In genomic region chr18:45588284-45588683, GRCh38 we compare ENCODE assay signal across 15 cellular contexts. TPM values are rescaled to one million over a fixed set of nuclear protein-coding genes. Genes with fewer than 3 reads are reported as not detected.
DNase-seq lines count a peak whose midpoint lies in the region; ATAC-seq and TF ChIP-seq lines count a peak whose summit lies in the region.
"Had no signal": no experiment of that assay in that cellular context is flagged by ENCODE, and none has a peak within 500 bp of the region (broad histone marks: within the 10 kb centered on the region; RNA-seq: fewer than 3 reads in every experiment).

No MANE protein-coding gene starts in this region.

- H3K4me3 ChIP-seq in choroid plexus epithelial cell (ENCODE audit: low read depth, low read length): no peak overlapping the region
- no peak overlapping the region for H3K4me3 ChIP-seq in lower lobe of right lung
- no peak overlapping the region for H3K4me3 ChIP-seq in tibial nerve
- H3K4me3 ChIP-seq: adrenal gland had no signal

- WGBS in tibial nerve, 2 donors: 29 to 31% methylated on average over 3 of the region's 3 CpGs

- TF ChIP-seq CTCF in choroid plexus epithelial cell (conservative IDR thresholded peaks at IDR 0.05; ENCODE audit: low read depth, low read length) (no peak), lower lobe of right lung (IDR thresholded peaks at IDR 0.05) (no peak), tibial nerve (IDR thresholded peaks at IDR 0.05) (no peak)

- DNase-seq in H4 (ENCODE audit: low spot score) (peak; percentile 73), choroid plexus epithelial cell (ENCODE audit: low read depth) (peak; percentile 41), lower lobe of right lung (no peak), tibial nerve (ENCODE audit: low spot score in 2 of 2) (no peak), NCI-H226 (no peak), putamen (ENCODE audit: low spot score) (no peak)
- DNase-seq in stimulated activated CD4-positive, alpha-beta T cell treated with anti-CD3 and anti-CD28 coated beads, Interleukin-12 subunit alpha, Interleukin-12 subunit beta, amount 100 ng/mL, for 4 hours: no peak
- DNase-seq: activated CD8-positive, alpha-beta memory T cell treated with anti-CD3 and anti-CD28 coated beads, Interleukin-2, amount 50 U/mL, for 4 hours; adrenal gland; COR-L47; effector memory CD4-positive, alpha-beta T cell; stimulated activated CD8-positive, alpha-beta memory T cell treated with anti-CD3 and anti-CD28 coated beads, Interleukin-4, amount 100 ng/mL, for 48 hours had no signal

- TF ChIP-seq POLR2A in tibial nerve (IDR thresholded peaks at IDR 0.05): no peak

- H3K9me3 ChIP-seq in lower lobe of right lung (no peaks in the 10 kb centered on the region), tibial nerve (no peaks in the 10 kb centered on the region)
- H3K9me3 ChIP-seq: adrenal gland had no signal

- no peaks in the 10 kb centered on the region for H3K27me3 ChIP-seq in lower lobe of right lung (ENCODE audit: low read depth)
- H3K27me3 ChIP-seq in tibial nerve: no peaks in the 10 kb centered on the region
- H3K27me3 ChIP-seq: adrenal gland had no signal

- H3K27ac ChIP-seq in lower lobe of right lung (peak overlapping the region; percentile 36), tibial nerve (peak overlapping the region in 3 of 4 donors; percentile 16 to 79 (median 78))

- H3K36me3 ChIP-seq in lower lobe of right lung (no peaks in the 10 kb centered on the region), tibial nerve (no peaks in the 10 kb centered on the region)
- H3K36me3 ChIP-seq: adrenal gland had no signal

- no peak for ATAC-seq in lower lobe of right lung
- no peak for ATAC-seq in HG03280 (IDR thresholded peaks at IDR 0.05; ENCODE audit: unreplicated experiment)

- intact Hi-C loops in lower lobe of right lung (cut with DNase I): no loop called here

- TF ChIP-seq EP300 in tibial nerve (IDR thresholded peaks at IDR 0.05): no peak

- H3K4me1 ChIP-seq in lower lobe of right lung (no peaks in the 10 kb centered on the region), tibial nerve (peaks cover 0 to 33% (median 11%) of the 10 kb centered on the region in 4 donors)
- H3K4me1 ChIP-seq: adrenal gland had no signal

RNA-seq across cellular contexts. Expression of gene SLC14A2, which starts 27.0 kb away (rescaled TPM):
- total RNA-seq in H4 (2014; rRNA removed; shearing (Covaris generic)): 0.02 TPM in 1 of 2 replicates, not detected in the other
- total RNA-seq in lower lobe of right lung (not detected), tibial nerve (1 to 10 TPM in 1 of 4 donors, under 1 TPM in 2, not detected in 1; 0.42 to 1.1 (median 0.60) TPM)
- total RNA-seq: MCF 10A, mucosa of gallbladder had no signal

Comparison
In these comparisons a context has a peak if more than half of its experiments do, and no peak if none do; other contexts are left out.
1. DNase-seq: peak in H4 (single experiment) and choroid plexus epithelial cell (single experiment); none in lower lobe of right lung (single experiment), tibial nerve (0 of 2), stimulated activated CD4-positive, alpha-beta T cell treated with anti-CD3 and anti-CD28 coated beads, Interleukin-12 subunit alpha, Interleukin-12 subunit beta, amount 100 ng/mL, for 4 hours (single experiment), NCI-H226 (single experiment) and putamen (single experiment).